In genomic region chr5:38660194-38660668, GRCh38 we compare ENCODE assay signal across 12 cellular contexts.
DNase-seq lines count a peak whose midpoint lies in the region; ATAC-seq, FAIRE-seq and TF ChIP-seq lines count a peak whose summit lies in the region.
"Had no signal": no experiment of that assay in that cellular context is flagged by ENCODE, and none has a peak within 500 bp of the region (broad histone marks: within the 10 kb centered on the region; RNA-seq: fewer than 3 reads in every experiment).

No MANE protein-coding gene starts in this region.

- no peak for TF ChIP-seq CTCF in endothelial cell (IDR thresholded peaks at IDR 0.05; ENCODE audit: unreplicated experiment)
- TF ChIP-seq CTCF in pancreas (IDR thresholded peaks at IDR 0.05), result no peak
- TF ChIP-seq CTCF in stomach (IDR thresholded peaks at IDR 0.05), result no peak
- TF ChIP-seq CTCF in adrenal gland (IDR thresholded peaks at IDR 0.05), result no peak

- peak overlapping the region; percentile 40 for H3K4me3 ChIP-seq in HUES6 (ENCODE audit: low read depth, low read length)
- peak overlapping the region in 2 of 4 donors; percentile 33 to 35 for H3K4me3 ChIP-seq in pancreas
- H3K4me3 ChIP-seq in stomach, result no peak overlapping the region
- no peak overlapping the region for H3K4me3 ChIP-seq in adrenal gland
- H3K4me3 ChIP-seq: right lobe of liver, thoracic aorta had no signal

- H3K27ac Mint-ChIP-seq in endothelial cell (ENCODE audit: unreplicated experiment), result peak overlapping the region; percentile 9

- H3K27ac ChIP-seq in HUES6 (ENCODE audit: low read depth, low read length), result peak overlapping the region; percentile 79
- H3K27ac ChIP-seq in pancreas, result peak overlapping the region; percentile 64 to 81 (median 70)
- H3K27ac ChIP-seq in stomach, result no peak overlapping the region
- H3K27ac ChIP-seq in adrenal gland, result no peak overlapping the region
- H3K27ac ChIP-seq: right lobe of liver, thoracic aorta had no signal

- peaks cover 34% of the 10 kb centered on the region for H3K4me1 Mint-ChIP-seq in endothelial cell (ENCODE audit: unreplicated experiment)

- DNase-seq in NCI-H460 (ENCODE audit: extremely low read depth, low read depth), result peak; percentile 97
- DNase-seq in endothelial cell (ENCODE audit: low spot score), result no peak
- peak; percentile 70 to 84 (median 80) for DNase-seq in pancreas
- DNase-seq in stomach, result no peak
- no peak for DNase-seq in activated CD4-positive, alpha-beta T cell treated with anti-CD3 and anti-CD28 coated beads for 48 hours
- no peak for DNase-seq in adrenal gland
- DNase-seq: activated naive CD4-positive, alpha-beta T cell; right lobe of liver; T-helper 1 cell had no signal

- H3K4me3 Mint-ChIP-seq in endothelial cell (ENCODE audit: unreplicated experiment), result no peak overlapping the region

- no peaks in the 10 kb centered on the region for H3K36me3 Mint-ChIP-seq in endothelial cell (ENCODE audit: low read depth, unreplicated experiment)

- intact Hi-C loops in pancreas (cut with DNase I), result no loop called here
- intact Hi-C loops in stomach (cut with DNase I; ENCODE audit: low total_unique reads), result loop anchor here (10.0 kb wide), 1 partner anchor 215 kb away; no protein-coding TSS in a partner anchor
- intact Hi-C loops in adrenal gland (cut with DNase I), result loop anchor here (10.0 kb wide), 2 partner anchors 145 to 195 kb away; no protein-coding TSS in a partner anchor

- H3K27me3 Mint-ChIP-seq in endothelial cell (ENCODE audit: unreplicated experiment), result peaks cover 2% of the 10 kb centered on the region

- no peak for TF ChIP-seq POLR2A in stomach (IDR thresholded peaks at IDR 0.05)
- TF ChIP-seq POLR2A in adrenal gland (IDR thresholded peaks at IDR 0.05), result no peak

- peak; percentile 97 to 99 (median 98) for ATAC-seq in pancreas
- no peak for ATAC-seq in GM18873 (IDR thresholded peaks at IDR 0.05; ENCODE audit: low FRiP score, unreplicated experiment)

- WGBS in pancreas, 2 donors, result 37 to 49% methylated on average over 12 of the region's 12 CpGs
- WGBS in stomach, 5 donors, result 69 to 84% (median 78%) methylated on average over 12 of the region's 12 CpGs
- 73 to 78% (median 76%) methylated on average over 12 of the region's 12 CpGs for WGBS in adrenal gland, 4 donors

- TF ChIP-seq EP300 in stomach (IDR thresholded peaks at IDR 0.05), result no peak

- H3K9ac ChIP-seq in HUES6 (ENCODE audit: low read length), result peak overlapping the region; percentile 71

- no peaks in the 10 kb centered on the region for H3K9me3 ChIP-seq in HUES6 (ENCODE audit: control insufficient read depth, insufficient read depth, low read depth, low read length)
- no peaks in the 10 kb centered on the region for H3K9me3 ChIP-seq in pancreas
- no peaks in the 10 kb centered on the region for H3K9me3 ChIP-seq in stomach
- H3K9me3 ChIP-seq in adrenal gland (replicated peaks in 1 of 3), result no peaks in the 10 kb centered on the region
- H3K9me3 ChIP-seq: right lobe of liver, thoracic aorta had no signal

- peaks cover 12% of the 10 kb centered on the region; the same call in 1 of the 2 replicates for H3K4me1 ChIP-seq in HUES6 (ENCODE audit: control insufficient read depth, insufficient read depth, low read length)
- peaks cover 0 to 10% (median 0%) of the 10 kb centered on the region in 3 donors for H3K4me1 ChIP-seq in pancreas
- H3K4me1 ChIP-seq in stomach, result peaks cover 1 to 12% (median 9%) of the 10 kb centered on the region in 4 donors
- H3K4me1 ChIP-seq in adrenal gland (replicated peaks in 1 of 2), result peaks cover 0 to 8% of the 10 kb centered on the region in 2 donors
- H3K4me1 ChIP-seq: right lobe of liver had no signal

- FAIRE-seq in pancreas (lab: Jason Lieb, UNC), result no peak

- H3K9me3 Mint-ChIP-seq in endothelial cell (ENCODE audit: unreplicated experiment), result no peaks in the 10 kb centered on the region

- H3K36me3 ChIP-seq in HUES6 (ENCODE audit: control insufficient read depth, insufficient read depth, low read length) (no peaks in the 10 kb centered on the region), pancreas (no peaks in the 10 kb centered on the region), stomach (no peaks in the 10 kb centered on the region), adrenal gland (replicated peaks in 1 of 2) (no peaks in the 10 kb centered on the region)
- H3K36me3 ChIP-seq: right lobe of liver, thoracic aorta had no signal

- no peaks in the 10 kb centered on the region for H3K27me3 ChIP-seq in HUES6 (ENCODE audit: control insufficient read depth, insufficient read depth, low read length)
- H3K27me3 ChIP-seq in pancreas, result no peaks in the 10 kb centered on the region
- no peaks in the 10 kb centered on the region for H3K27me3 ChIP-seq in stomach
- no peaks in the 10 kb centered on the region for H3K27me3 ChIP-seq in adrenal gland
- H3K27me3 ChIP-seq: right lobe of liver had no signal

Comparison
In these comparisons a context has a peak if more than half of its experiments do, and no peak if none do; other contexts are left out.
1. H3K27ac ChIP-seq: peak in HUES6 (single experiment) and pancreas (4 of 4); none in stomach (0 of 5) and adrenal gland (0 of 5).
2. DNase-seq: peak in NCI-H460 (single experiment) and pancreas (6 of 6); none in endothelial cell (single experiment), stomach (single experiment), activated CD4-positive, alpha-beta T cell treated with anti-CD3 and anti-CD28 coated beads for 48 hours (single experiment) and adrenal gland (0 of 7).
3. intact Hi-C loops: an anchor here in stomach (10.0 kb wide) and adrenal gland (10.0 kb wide); none called in pancreas.